ENCODE assay signal across 1 cellular context in genomic region chr16:88232401-88233258, GRCh38.
A peak's percentile ranks its signal among the peaks of the same experiment; 100 is the strongest.
TF ChIP-seq lines count a peak whose summit lies in the region.

No MANE protein-coding gene starts in this region.

TF ChIP-seq in K562, 482 proteins besides CTCF, POLR2A, EP300 and RAD21:
- TF ChIP-seq MTA3 (IDR thresholded peaks at IDR 0.05; ENCODE audit: borderline replicate concordance) (0 out of 2 replicates have a peak, but pooled peaks have one; percentile 22), CTBP1 (IDR thresholded peaks at IDR 0.05; ENCODE audit: borderline replicate concordance) (peak; percentile 27; the same call in 1 of the 2 replicates), EGR1 (conservative IDR thresholded peaks at IDR 0.05) (peak; percentile 15; the same call in 1 of the 2 replicates), ESRRA (IDR thresholded peaks at IDR 0.05; ENCODE audit: borderline replicate concordance, low read depth) (peak; percentile 85), ZNF175 (CRISPR knock-in tag; IDR thresholded peaks at IDR 0.05; ENCODE audit: low read depth) (peak; percentile 50; the same call in 1 of the 2 replicates), ZNF584 (CRISPR knock-in tag; IDR thresholded peaks at IDR 0.05; ENCODE audit: low read depth) (0 out of 2 replicates have a peak, but pooled peaks have one; percentile 40)
- TF ChIP-seq, protein P1, sequence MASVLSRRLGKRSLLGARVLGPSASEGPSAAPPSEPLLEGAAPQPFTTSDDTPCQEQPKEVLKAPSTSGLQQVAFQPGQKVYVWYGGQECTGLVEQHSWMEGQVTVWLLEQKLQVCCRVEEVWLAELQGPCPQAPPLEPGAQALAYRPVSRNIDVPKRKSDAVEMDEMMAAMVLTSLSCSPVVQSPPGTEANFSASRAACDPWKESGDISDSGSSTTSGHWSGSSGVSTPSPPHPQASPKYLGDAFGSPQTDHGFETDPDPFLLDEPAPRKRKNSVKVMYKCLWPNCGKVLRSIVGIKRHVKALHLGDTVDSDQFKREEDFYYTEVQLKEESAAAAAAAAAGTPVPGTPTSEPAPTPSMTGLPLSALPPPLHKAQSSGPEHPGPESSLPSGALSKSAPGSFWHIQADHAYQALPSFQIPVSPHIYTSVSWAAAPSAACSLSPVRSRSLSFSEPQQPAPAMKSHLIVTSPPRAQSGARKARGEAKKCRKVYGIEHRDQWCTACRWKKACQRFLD (CRISPR knock-in tag; IDR thresholded peaks at IDR 0.05), result 0 out of 2 replicates have a peak, but pooled peaks have one; percentile 49
